8 cellular contexts compared by ENCODE assay signal in the genomic region with DNA sequence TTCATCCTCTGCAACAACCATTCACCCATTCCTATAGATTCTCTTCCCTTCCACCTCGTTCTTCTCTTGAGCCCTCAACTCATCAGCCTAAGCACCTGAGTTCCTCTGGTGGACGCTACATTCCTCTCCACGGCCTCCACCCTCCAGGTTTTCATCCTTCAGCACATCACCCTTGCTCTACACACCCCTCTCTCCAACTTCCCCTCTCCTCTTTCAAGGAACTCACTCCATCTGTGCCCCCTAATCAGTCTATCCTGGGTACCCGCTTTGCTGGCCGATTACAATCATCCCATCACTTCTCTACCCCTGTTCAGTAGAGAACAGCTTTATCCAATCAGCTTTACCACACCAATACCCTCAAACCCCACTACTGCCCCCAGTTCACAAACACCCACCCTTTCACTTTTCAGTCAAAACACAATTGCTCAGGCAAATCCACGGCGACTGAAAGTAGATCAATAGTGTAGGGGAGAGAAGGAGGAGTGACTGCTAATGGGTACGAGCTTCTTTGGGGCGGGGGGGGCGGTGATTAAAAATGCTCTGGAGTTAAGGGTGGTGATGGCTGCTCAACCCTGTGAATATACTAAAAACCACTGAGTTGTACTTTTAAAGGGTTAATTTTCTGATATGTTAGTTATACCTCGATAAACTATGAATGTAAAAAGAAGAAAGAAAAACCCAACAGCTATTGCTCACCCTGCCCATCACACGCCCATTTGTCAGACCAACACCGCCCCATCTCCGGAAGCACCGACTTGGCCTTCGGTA. TPM values are rescaled to one million over a fixed set of nuclear protein-coding genes. Genes with fewer than 3 reads are reported as not detected.
DNase-seq lines count a peak whose midpoint lies in the region; ATAC-seq and TF ChIP-seq lines count a peak whose summit lies in the region.

No MANE protein-coding gene starts in this region.

- H3K27me3 ChIP-seq in right atrium auricular region: no peaks in the 10 kb centered on the region

- peaks cover 10% of the 10 kb centered on the region for H3K27me3 Mint-ChIP-seq in activated naive CD4-positive, alpha-beta T cell treated with anti-CD3 and anti-CD28 coated beads, Interleukin-2, amount 10 ng/mL, durations not matched to agents 7 days and 5 days

- CTCF ChIA-PET in activated naive CD4-positive, alpha-beta T cell treated with anti-CD3 and anti-CD28 coated beads, Interleukin-2, amount 10 ng/mL, durations not matched to agents 7 days and 5 days (lab: Charles Lee): interaction anchor here (0.6 to 1.4 kb wide), 3 partner anchors 11 to 1015 kb away, joined by 3 read pairs; no protein-coding TSS in a partner anchor

- no peaks in the 10 kb centered on the region for H3K9me3 ChIP-seq in right atrium auricular region

- peaks cover 0 to 16% of the 10 kb centered on the region in 2 donors for H3K4me1 ChIP-seq in right atrium auricular region

- H3K9me3 Mint-ChIP-seq in activated naive CD4-positive, alpha-beta T cell treated with anti-CD3 and anti-CD28 coated beads, Interleukin-2, amount 10 ng/mL, durations not matched to agents 7 days and 5 days: no peaks in the 10 kb centered on the region

- TF ChIP-seq CTCF in right atrium auricular region (IDR thresholded peaks at IDR 0.05): no peak

- H3K36me3 ChIP-seq in right atrium auricular region: no peaks in the 10 kb centered on the region

- H3K36me3 Mint-ChIP-seq in activated naive CD4-positive, alpha-beta T cell treated with anti-CD3 and anti-CD28 coated beads, Interleukin-2, amount 10 ng/mL, durations not matched to agents 7 days and 5 days: peaks cover 17% of the 10 kb centered on the region

- H3K27ac Mint-ChIP-seq in activated naive CD4-positive, alpha-beta T cell treated with anti-CD3 and anti-CD28 coated beads, Interleukin-2, amount 10 ng/mL, durations not matched to agents 7 days and 5 days: peak overlapping the region; percentile 84

- peak; percentile 47 for ATAC-seq in GM19035 (IDR thresholded peaks at IDR 0.05; ENCODE audit: unreplicated experiment)

- peak overlapping the region; percentile 88 for H3K4me3 Mint-ChIP-seq in activated naive CD4-positive, alpha-beta T cell treated with anti-CD3 and anti-CD28 coated beads, Interleukin-2, amount 10 ng/mL, durations not matched to agents 7 days and 5 days

- peak overlapping the region; percentile 92 to 93 for H3K27ac ChIP-seq in right atrium auricular region

- H3K4me3 ChIP-seq in right atrium auricular region (peak overlapping the region; percentile 95 to 98), skeletal muscle cell (ENCODE audit: low read depth, low read length) (peak overlapping the region; percentile 96)

- peaks cover 44% of the 10 kb centered on the region for H3K4me1 Mint-ChIP-seq in activated naive CD4-positive, alpha-beta T cell treated with anti-CD3 and anti-CD28 coated beads, Interleukin-2, amount 10 ng/mL, durations not matched to agents 7 days and 5 days

- peak; percentile 56 for DNase-seq in AG08396 (ENCODE audit: low spot score)
- DNase-seq in LHCN-M2 (ENCODE audit: low read depth): peak; percentile 12
- DNase-seq in activated naive CD4-positive, alpha-beta T cell treated with anti-CD3 and anti-CD28 coated beads, Interleukin-2, amount 10 ng/mL, durations not matched to agents 7 days and 5 days: peak; percentile 55
- DNase-seq in right atrium auricular region (ENCODE audit: low spot score): no peak
- DNase-seq in skeletal muscle cell (ENCODE audit: low read depth): no peak
- no peak for DNase-seq in UCSD-AML1 (lab: John Stamatoyannopoulos, UW; ENCODE audit: unreplicated experiment)
- no peak for DNase-seq in MV-4-11 (lab: John Stamatoyannopoulos, UW)

RNA-seq across cellular contexts. Expression of a gene that starts 0.9 kb away (rescaled TPM):
- total RNA-seq in LHCN-M2 (2014; rRNA removed): 30.2 and 40.7 TPM in 2 replicates
- 16.6 TPM for polyA plus RNA-seq in LHCN-M2 (2012)
- total RNA-seq in right atrium auricular region: 10 to 100 TPM; 23.5 to 28.7 TPM

RNA-seq across cellular contexts. Expression of a gene that starts 27.4 kb away (rescaled TPM):
- total RNA-seq in LHCN-M2 (2014; rRNA removed): 40.9 and 44.9 TPM in 2 replicates
- 34.8 TPM for polyA plus RNA-seq in LHCN-M2 (2012)
- 10 to 100 TPM; 36.0 to 59.9 TPM for total RNA-seq in right atrium auricular region

RNA-seq across cellular contexts. Expression of a gene that starts 32.7 kb away (rescaled TPM):
- total RNA-seq in LHCN-M2 (2014; rRNA removed): 1,705 and 1,843 TPM in 2 replicates
- polyA plus RNA-seq in LHCN-M2 (2012): 2,226 TPM
- total RNA-seq in right atrium auricular region: 1,000 to 10,000 TPM in 1 of 2 donors, 100 to 1,000 TPM in 1; 655 to 1,304 TPM

Comparison
In these comparisons a context has a peak if more than half of its experiments do, and no peak if none do; other contexts are left out.
1. DNase-seq: peak in AG08396 (single experiment), LHCN-M2 (single experiment) and activated naive CD4-positive, alpha-beta T cell treated with anti-CD3 and anti-CD28 coated beads, Interleukin-2, amount 10 ng/mL, durations not matched to agents 7 days and 5 days (single experiment); none in right atrium auricular region (single experiment), skeletal muscle cell (single experiment), UCSD-AML1 (single experiment) and MV-4-11 (single experiment).